In the genomic region with DNA sequence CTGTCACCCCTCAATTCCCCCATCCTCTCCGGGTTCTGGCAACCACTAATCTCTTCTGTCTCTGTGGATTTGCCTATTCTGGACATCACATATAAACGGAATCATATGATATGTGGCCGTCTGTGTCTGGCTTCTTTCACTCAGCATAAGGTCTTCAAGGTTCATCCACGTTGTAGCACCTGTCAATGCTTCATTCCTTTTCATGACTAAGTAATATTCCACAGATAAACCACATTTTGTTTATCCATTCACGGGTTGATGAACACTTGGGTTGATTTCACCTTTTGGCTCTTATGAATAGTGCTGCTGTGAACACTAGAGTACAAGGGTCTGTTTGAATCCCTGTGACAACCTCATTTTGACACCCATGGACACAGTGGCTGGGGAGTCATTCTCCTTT, we compare ENCODE assay signal across 35 cellular contexts.
"Had no signal": no experiment of that assay in that cellular context is flagged by ENCODE, and none has a peak within 500 bp of the region (broad histone marks: within the 10 kb centered on the region; RNA-seq: fewer than 3 reads in every experiment).

No MANE protein-coding gene starts in this region.

- DNase-seq: activated B cell treated with CpG ODN at 0.5 μM for 24 hours; activated CD4-positive, alpha-beta memory T cell treated with anti-CD3 and anti-CD28 coated beads for 36 hours; activated CD4-positive, alpha-beta T cell treated with anti-CD3 and anti-CD28 coated beads for 4 hours; activated CD4-positive, alpha-beta T cell treated with anti-CD3 and anti-CD28 coated beads, Interleukin-2, amount 10 ng/mL, durations not matched to agents 24 days and 14 days; activated CD4-positive, alpha-beta T cell treated with anti-CD3 and anti-CD28 coated beads, Interleukin-2, amount 50 U/mL, for 1 hour; activated CD4-positive, alpha-beta T cell treated with anti-CD3 and anti-CD28 coated beads, Interleukin-2, amount 50 U/mL, for 4 hours; activated CD4-positive, CD25-positive, alpha-beta regulatory T cell treated with anti-CD3 and anti-CD28 coated beads, Interleukin-2, amount 50 U/mL, for 72 hours; activated CD8-positive, alpha-beta memory T cell treated with anti-CD3 and anti-CD28 coated beads, Interleukin-2, amount 50 U/mL, for 4 hours; activated CD8-positive, alpha-beta T cell treated with anti-CD3 and anti-CD28 coated beads for 36 hours; activated effector memory CD4-positive, alpha-beta T cell treated with anti-CD3 and anti-CD28 coated beads, Interleukin-2, amount 50 U/mL, for 16 hours; activated gamma-delta T cell treated with Interleukin-2 at 50 U/mL for 16 hours; activated naive CD4-positive, alpha-beta T cell; activated naive CD4-positive, alpha-beta T cell treated with anti-CD3 and anti-CD28 coated beads for 36 hours; activated naive CD8-positive, alpha-beta T cell treated with anti-CD3 and anti-CD28 coated beads for 36 hours; activated T-cell treated with anti-CD3 and anti-CD28 coated beads for 4 hours; activated T-cell treated with anti-CD3 and anti-CD28 coated beads, Interleukin-2, amount 50 U/mL, for 1 hour; activated T-cell treated with anti-CD3 and anti-CD28 coated beads, Interleukin-2, amount 50 U/mL, for 4 hours; activated T-cell treated with anti-CD3 and anti-CD28 coated beads, Interleukin-2, amount 50 U/mL, for 72 hours; adrenal gland; amniotic stem cell; body of pancreas; brain microvascular endothelial cell; central memory CD4-positive, alpha-beta T cell; T-helper 1 cell; T-helper 2 cell; T-helper 9 cell had no signal

- H3K27ac ChIP-seq: adrenal gland, body of pancreas, brain microvascular endothelial cell, breast epithelium, VCaP had no signal

- FAIRE-seq: astrocyte, TTC549 had no signal

- H3K4me1 ChIP-seq: adrenal gland, breast epithelium had no signal

- H3K36me3 Mint-ChIP-seq: activated CD4-positive, alpha-beta memory T cell treated with anti-CD3 and anti-CD28 coated beads for 36 hours; activated naive CD4-positive, alpha-beta T cell treated with anti-CD3 and anti-CD28 coated beads, Interleukin-2, amount 50 U/mL, for 72 hours; activated naive CD8-positive, alpha-beta T cell treated with anti-CD3 and anti-CD28 coated beads for 36 hours had no signal

- H3K4me3 Mint-ChIP-seq: activated B cell treated with CpG ODN at 0.5 μM for 24 hours; activated CD4-positive, alpha-beta memory T cell treated with anti-CD3 and anti-CD28 coated beads for 36 hours; activated CD4-positive, alpha-beta T cell treated with anti-CD3 and anti-CD28 coated beads, Interleukin-2, amount 10 ng/mL, durations not matched to agents 24 days and 14 days; activated CD8-positive, alpha-beta T cell treated with anti-CD3 and anti-CD28 coated beads for 36 hours; activated naive CD4-positive, alpha-beta T cell treated with anti-CD3 and anti-CD28 coated beads for 36 hours; activated naive CD8-positive, alpha-beta T cell treated with anti-CD3 and anti-CD28 coated beads for 36 hours; activated T-cell treated with anti-CD3 and anti-CD28 coated beads, Interleukin-2, amount 50 U/mL, for 4 hours; activated T-cell treated with anti-CD3 and anti-CD28 coated beads, Interleukin-2, amount 50 U/mL, for 72 hours; activated T-helper 1 cell treated with anti-CD3 and anti-CD28 coated beads, Interleukin-12 subunit alpha, Interleukin-12 subunit beta, Interleukin-2, Interleukin-4 antibody, amounts not matched to agents 30 ng/mL and 10 ng/mL and 1 ng/mL, durations not matched to agents 14 hours and 24 hours and 36 hours; activated T-helper 17 cell treated with anti-CD3 and anti-CD28 coated beads, Interleukin-2, amount 50 U/mL, for 72 hours; T-helper 1 cell treated with Interleukin-12 subunit alpha and Interleukin-12 subunit beta and Interleukin-4 antibody, amounts not matched to agents 30 μg/mL and 1 μg/mL, for 36 hours; T-helper 2 cell treated with Interferon-gamma antibody and Interleukin-4, amounts not matched to agents 5 μg/mL and 100 μg/mL, for 36 hours had no signal

- H3K27me3 ChIP-seq: adrenal gland, body of pancreas, brain microvascular endothelial cell, breast epithelium had no signal

- H3K4me3 ChIP-seq: adrenal gland, body of pancreas, breast epithelium had no signal

- H3K36me3 ChIP-seq: adrenal gland, brain microvascular endothelial cell, breast epithelium had no signal

- H3K9me3 ChIP-seq: adrenal gland, body of pancreas, breast epithelium had no signal

- H3K27ac Mint-ChIP-seq: activated B cell treated with CpG ODN at 0.5 μM for 24 hours; activated CD4-positive, alpha-beta memory T cell treated with anti-CD3 and anti-CD28 coated beads for 36 hours; activated CD4-positive, alpha-beta T cell treated with anti-CD3 and anti-CD28 coated beads, Interleukin-2, amount 10 ng/mL, durations not matched to agents 24 days and 14 days; activated CD8-positive, alpha-beta T cell treated with anti-CD3 and anti-CD28 coated beads for 36 hours; activated naive CD4-positive, alpha-beta T cell treated with anti-CD3 and anti-CD28 coated beads for 36 hours; activated naive CD4-positive, alpha-beta T cell treated with anti-CD3 and anti-CD28 coated beads, Interleukin-2, amount 50 U/mL, for 72 hours; activated naive CD8-positive, alpha-beta T cell treated with anti-CD3 and anti-CD28 coated beads for 36 hours; activated T-cell treated with anti-CD3 and anti-CD28 coated beads, Interleukin-2, amount 50 U/mL, for 72 hours; activated T-helper 1 cell treated with anti-CD3 and anti-CD28 coated beads, Interleukin-12 subunit alpha, Interleukin-12 subunit beta, Interleukin-2, Interleukin-4 antibody, amounts not matched to agents 30 ng/mL and 10 ng/mL and 1 ng/mL, durations not matched to agents 14 hours and 24 hours and 36 hours; activated T-helper 17 cell treated with anti-CD3 and anti-CD28 coated beads, Interleukin-2, amount 50 U/mL, for 72 hours; T-helper 1 cell treated with Interleukin-12 subunit alpha and Interleukin-12 subunit beta and Interleukin-4 antibody, amounts not matched to agents 30 μg/mL and 1 μg/mL, for 36 hours; T-helper 2 cell treated with Interferon-gamma antibody and Interleukin-4, amounts not matched to agents 5 μg/mL and 100 μg/mL, for 36 hours had no signal

- ATAC-seq: activated CD8-positive, alpha-beta T cell treated with anti-CD3 and anti-CD28 coated beads for 36 hours; activated naive CD4-positive, alpha-beta T cell treated with anti-CD3 and anti-CD28 coated beads, Interleukin-2, amount 50 U/mL, for 72 hours; activated T-cell treated with anti-CD3 and anti-CD28 coated beads, Interleukin-2, amount 50 U/mL, for 4 hours; activated T-cell treated with anti-CD3 and anti-CD28 coated beads, Interleukin-2, amount 50 U/mL, for 72 hours; activated T-helper 17 cell treated with anti-CD3 and anti-CD28 coated beads, Interleukin-2, amount 50 U/mL, for 72 hours; body of pancreas had no signal

- H3K27me3 Mint-ChIP-seq: activated T-helper 17 cell treated with anti-CD3 and anti-CD28 coated beads, Interleukin-2, amount 50 U/mL, for 72 hours had no signal

- H3K9me3 Mint-ChIP-seq: activated B cell treated with CpG ODN at 0.5 μM for 24 hours; activated CD4-positive, alpha-beta T cell treated with anti-CD3 and anti-CD28 coated beads, Interleukin-2, amount 10 ng/mL, durations not matched to agents 24 days and 14 days; activated CD8-positive, alpha-beta T cell treated with anti-CD3 and anti-CD28 coated beads for 36 hours; activated naive CD4-positive, alpha-beta T cell treated with anti-CD3 and anti-CD28 coated beads for 36 hours; activated naive CD4-positive, alpha-beta T cell treated with anti-CD3 and anti-CD28 coated beads, Interleukin-2, amount 50 U/mL, for 72 hours; activated naive CD8-positive, alpha-beta T cell treated with anti-CD3 and anti-CD28 coated beads for 36 hours; activated T-cell treated with anti-CD3 and anti-CD28 coated beads, Interleukin-2, amount 50 U/mL, for 4 hours; activated T-cell treated with anti-CD3 and anti-CD28 coated beads, Interleukin-2, amount 50 U/mL, for 72 hours; activated T-helper 17 cell treated with anti-CD3 and anti-CD28 coated beads, Interleukin-2, amount 50 U/mL, for 72 hours; T-helper 1 cell treated with Interleukin-12 subunit alpha and Interleukin-12 subunit beta and Interleukin-4 antibody, amounts not matched to agents 30 μg/mL and 1 μg/mL, for 36 hours; T-helper 2 cell treated with Interferon-gamma antibody and Interleukin-4, amounts not matched to agents 5 μg/mL and 100 μg/mL, for 36 hours had no signal
